In genomic region chr21:33890187-33890586, GRCh38 we compare ENCODE assay signal across 6 cellular contexts.
"Had no signal": no experiment of that assay in that cellular context is flagged by ENCODE, and none has a peak within 500 bp of the region (broad histone marks: within the 10 kb centered on the region; RNA-seq: fewer than 3 reads in every experiment).

No MANE protein-coding gene starts in this region.

- H3K27ac ChIP-seq: HL-60, KMS-11 had no signal

- H3K4me3 ChIP-seq: K562 had no signal

- DNase-seq: IMR-90, KBM-7, KG1 had no signal
